Comparison of ENCODE assay signal across 9 cellular contexts in genomic region chr6:160534050-160534696, GRCh38.
DNase-seq lines count a peak whose midpoint lies in the region; ATAC-seq and TF ChIP-seq lines count a peak whose summit lies in the region.
"Had no signal": no experiment of that assay in that cellular context is flagged by ENCODE, and none has a peak within 500 bp of the region (broad histone marks: within the 10 kb centered on the region; RNA-seq: fewer than 3 reads in every experiment).

No MANE protein-coding gene starts in this region.

- peaks cover 18% of the 10 kb centered on the region for H3K27me3 Mint-ChIP-seq in activated T-helper 1 cell treated with anti-CD3 and anti-CD28 coated beads, Interleukin-12 subunit alpha, Interleukin-12 subunit beta, Interleukin-2, Interleukin-4 antibody, amounts not matched to agents 30 ng/mL and 10 ng/mL and 1 ng/mL, durations not matched to agents 14 hours and 24 hours and 36 hours (ENCODE audit: insufficient read depth)

- no peaks in the 10 kb centered on the region for H3K9me2 ChIP-seq in OCI-LY7 (ENCODE audit: insufficient read depth, low read length)

- 1 to 4% methylated on average over 8 to 9 of the region's 9 CpGs for WGBS in thyroid gland, 2 donors

- H3K27me3 ChIP-seq in AG04450 (ENCODE audit: control insufficient read depth, insufficient read depth, low read length) (no peaks in the 10 kb centered on the region), osteoblast (ENCODE audit: insufficient read depth, low read length) (no peaks in the 10 kb centered on the region), thyroid gland (no peaks in the 10 kb centered on the region)

- BruUV-seq in OCI-LY7 (replicated peaks; lab: Mats Ljungman, UMichigan), result no TSS peak

- no peaks in the 10 kb centered on the region for H3K36me3 ChIP-seq in OCI-LY7 (ENCODE audit: insufficient read depth, low read length)
- no peaks in the 10 kb centered on the region for H3K36me3 ChIP-seq in osteoblast (ENCODE audit: insufficient read depth, low read length)
- H3K36me3 ChIP-seq in thyroid gland, result no peaks in the 10 kb centered on the region

- H3K9me3 Mint-ChIP-seq in activated T-helper 1 cell treated with anti-CD3 and anti-CD28 coated beads, Interleukin-12 subunit alpha, Interleukin-12 subunit beta, Interleukin-2, Interleukin-4 antibody, amounts not matched to agents 30 ng/mL and 10 ng/mL and 1 ng/mL, durations not matched to agents 14 hours and 24 hours and 36 hours, result peaks cover 2% of the 10 kb centered on the region

- H3K27ac ChIP-seq in AG04450 (ENCODE audit: low read depth, low read length), result no peak overlapping the region
- H3K27ac ChIP-seq in OCI-LY7 (ENCODE audit: low read depth, low read length, poor library complexity, severe bottlenecking), result no peak overlapping the region
- no peak overlapping the region for H3K27ac ChIP-seq in osteoblast (ENCODE audit: low read depth, low read length)
- H3K27ac ChIP-seq in thyroid gland, result no peak overlapping the region

- H4K20me1 ChIP-seq in OCI-LY7 (ENCODE audit: insufficient read depth, low read length) (no peaks in the 10 kb centered on the region), osteoblast (ENCODE audit: insufficient read depth, low read length) (no peaks in the 10 kb centered on the region)

- H3K4me3 Mint-ChIP-seq in activated T-helper 1 cell treated with anti-CD3 and anti-CD28 coated beads, Interleukin-12 subunit alpha, Interleukin-12 subunit beta, Interleukin-2, Interleukin-4 antibody, amounts not matched to agents 30 ng/mL and 10 ng/mL and 1 ng/mL, durations not matched to agents 14 hours and 24 hours and 36 hours, result no peak overlapping the region
- H3K4me3 Mint-ChIP-seq: IgD-negative memory B cell had no signal

- intact Hi-C loops in OCI-LY7 (cut with micrococcal nuclease; ENCODE audit: unreplicated experiment) (loop anchor here (5.0 kb wide), 1 partner anchor 397 kb away; no protein-coding TSS in a partner anchor), thyroid gland (cut with DNase I) (no loop called here)
- intact Hi-C loops in activated T-helper 1 cell treated with anti-CD3 and anti-CD28 coated beads, Interleukin-12 subunit alpha, Interleukin-12 subunit beta, Interleukin-2, Interleukin-4 antibody, amounts not matched to agents 30 ng/mL and 10 ng/mL and 1 ng/mL, durations not matched to agents 14 hours and 24 hours and 36 hours (cut with micrococcal nuclease), result loop anchor here (1.0 to 10.0 kb wide), 4 partner anchors 14 to 671 kb away; no protein-coding TSS in a partner anchor

- no peaks in the 10 kb centered on the region for H3K9me3 ChIP-seq in AG04450 (ENCODE audit: control insufficient read depth, insufficient read depth, low read length)
- H3K9me3 ChIP-seq in OCI-LY7 (ENCODE audit: low read length), result no peaks in the 10 kb centered on the region
- no peaks in the 10 kb centered on the region for H3K9me3 ChIP-seq in osteoblast (ENCODE audit: low read depth, low read length)
- H3K9me3 ChIP-seq in thyroid gland, result no peaks in the 10 kb centered on the region

- H3K36me3 Mint-ChIP-seq in activated T-helper 1 cell treated with anti-CD3 and anti-CD28 coated beads, Interleukin-12 subunit alpha, Interleukin-12 subunit beta, Interleukin-2, Interleukin-4 antibody, amounts not matched to agents 30 ng/mL and 10 ng/mL and 1 ng/mL, durations not matched to agents 14 hours and 24 hours and 36 hours (ENCODE audit: low read depth), result no peaks in the 10 kb centered on the region
- H3K36me3 Mint-ChIP-seq: IgD-negative memory B cell had no signal

- no peak overlapping the region for H2AFZ ChIP-seq in OCI-LY7 (ENCODE audit: low read length)
- peak overlapping the region; percentile 76 for H2AFZ ChIP-seq in osteoblast (ENCODE audit: low read length)

- H3K79me2 ChIP-seq in OCI-LY7 (ENCODE audit: insufficient read depth, low read depth, low read length), result no peaks in the 10 kb centered on the region
- H3K79me2 ChIP-seq in osteoblast (ENCODE audit: insufficient read depth, low read length), result no peaks in the 10 kb centered on the region

- CTCF ChIA-PET in AG04450 (lab: Charles Lee), result interaction anchor here (0.6 to 6.8 kb wide), 13 partner anchors 10 to 671 kb away, joined by 3 to 89 read pairs (median 5); no protein-coding TSS in a partner anchor
- CTCF ChIA-PET in OCI-LY7 (lab: Charles Lee; ENCODE audit: unreplicated experiment), result no interaction called here

- H3K4me2 ChIP-seq in OCI-LY7 (ENCODE audit: low read length) (no peak overlapping the region), osteoblast (ENCODE audit: insufficient read depth, low read length) (peak overlapping the region; percentile 84)

- H3K4me3 ChIP-seq in AG04450 (ENCODE audit: low read depth, low read length) (no peak overlapping the region), OCI-LY7 (ENCODE audit: low read depth, low read length, poor library complexity, severe bottlenecking) (no peak overlapping the region), foreskin fibroblast (ENCODE audit: low read depth in 1 of 2, low read length in 2 of 2) (peak overlapping the region; percentile 6 to 42), osteoblast (ENCODE audit: insufficient read depth, low read length) (peak overlapping the region; percentile 60), thyroid gland (replicated peaks in 1 of 3) (no peak overlapping the region)

- POLR2A ChIA-PET in AG04450 (lab: Yijun Ruan, JAX), result no interaction called here
- POLR2A ChIA-PET in OCI-LY7 (lab: Charles Lee), result no interaction called here

- peak; percentile 92 for ATAC-seq in GM18517 (IDR thresholded peaks at IDR 0.05; ENCODE audit: unreplicated experiment)
- ATAC-seq in HG03066 (IDR thresholded peaks at IDR 0.05; ENCODE audit: low read depth, unreplicated experiment), result peak; percentile 91

- no peak for TF ChIP-seq POLR2A in thyroid gland (IDR thresholded peaks at IDR 0.05)

- DNase-seq in AG04450 (ENCODE audit: low read depth, low spot score) (no peak), OCI-LY7 (ENCODE audit: low spot score) (peak; percentile 37), foreskin fibroblast (peak; percentile 27 to 78), osteoblast (ENCODE audit: insufficient read length, low spot score, missing footprints) (no peak), thyroid gland (peak; percentile 56 to 60)
- peak; percentile 19 for DNase-seq in activated T-helper 1 cell treated with anti-CD3 and anti-CD28 coated beads, Interleukin-12 subunit alpha, Interleukin-12 subunit beta, Interleukin-2, Interleukin-4 antibody, amounts not matched to agents 30 ng/mL and 10 ng/mL and 1 ng/mL, durations not matched to agents 14 hours and 24 hours and 36 hours (ENCODE audit: low spot score)

- no peaks in the 10 kb centered on the region for H3K4me1 ChIP-seq in OCI-LY7 (ENCODE audit: insufficient read depth, low read length, poor library complexity, severe bottlenecking)
- peaks cover 2% of the 10 kb centered on the region for H3K4me1 ChIP-seq in osteoblast (ENCODE audit: insufficient read depth, low read length)
- H3K4me1 ChIP-seq in thyroid gland, result no peaks in the 10 kb centered on the region

- no peaks in the 10 kb centered on the region for H3K4me1 Mint-ChIP-seq in activated T-helper 1 cell treated with anti-CD3 and anti-CD28 coated beads, Interleukin-12 subunit alpha, Interleukin-12 subunit beta, Interleukin-2, Interleukin-4 antibody, amounts not matched to agents 30 ng/mL and 10 ng/mL and 1 ng/mL, durations not matched to agents 14 hours and 24 hours and 36 hours (ENCODE audit: low read depth)
- H3K4me1 Mint-ChIP-seq: IgD-negative memory B cell had no signal

- TF ChIP-seq CTCF in AG04450 (IDR thresholded peaks at IDR 0.05; ENCODE audit: low read depth, low read length) (peak; percentile 89), OCI-LY7 (conservative IDR thresholded peaks at IDR 0.05; ENCODE audit: low read length) (peak; percentile 89), foreskin fibroblast (IDR thresholded peaks at IDR 0.05; ENCODE audit: low read depth, low read length) (peak; percentile 85), osteoblast (IDR thresholded peaks at IDR 0.05; ENCODE audit: extremely low read depth, low read depth, low read length) (peak; percentile 86), thyroid gland (IDR thresholded peaks at IDR 0.05) (peak; percentile 70 to 94 (median 84))

- H3K27ac Mint-ChIP-seq in activated T-helper 1 cell treated with anti-CD3 and anti-CD28 coated beads, Interleukin-12 subunit alpha, Interleukin-12 subunit beta, Interleukin-2, Interleukin-4 antibody, amounts not matched to agents 30 ng/mL and 10 ng/mL and 1 ng/mL, durations not matched to agents 14 hours and 24 hours and 36 hours, result no peak overlapping the region
- H3K27ac Mint-ChIP-seq: IgD-negative memory B cell had no signal

Comparison
In these comparisons a context has a peak if more than half of its experiments do, and no peak if none do; other contexts are left out.
1. DNase-seq: peak in OCI-LY7 (single experiment), activated T-helper 1 cell treated with anti-CD3 and anti-CD28 coated beads, Interleukin-12 subunit alpha, Interleukin-12 subunit beta, Interleukin-2, Interleukin-4 antibody, amounts not matched to agents 30 ng/mL and 10 ng/mL and 1 ng/mL, durations not matched to agents 14 hours and 24 hours and 36 hours (single experiment), foreskin fibroblast (2 of 2) and thyroid gland (2 of 2); none in AG04450 (single experiment) and osteoblast (single experiment).
2. H3K4me3 ChIP-seq: peak in foreskin fibroblast (2 of 2) and osteoblast (single experiment); none in AG04450 (single experiment), OCI-LY7 (single experiment) and thyroid gland (0 of 3).
3. Peak in every context shown above with its lines, with median percentiles within 50 percentile points of each other: CTCF ChIP-seq.